ENCODE assay signal across 8 cellular contexts in the genomic region with DNA sequence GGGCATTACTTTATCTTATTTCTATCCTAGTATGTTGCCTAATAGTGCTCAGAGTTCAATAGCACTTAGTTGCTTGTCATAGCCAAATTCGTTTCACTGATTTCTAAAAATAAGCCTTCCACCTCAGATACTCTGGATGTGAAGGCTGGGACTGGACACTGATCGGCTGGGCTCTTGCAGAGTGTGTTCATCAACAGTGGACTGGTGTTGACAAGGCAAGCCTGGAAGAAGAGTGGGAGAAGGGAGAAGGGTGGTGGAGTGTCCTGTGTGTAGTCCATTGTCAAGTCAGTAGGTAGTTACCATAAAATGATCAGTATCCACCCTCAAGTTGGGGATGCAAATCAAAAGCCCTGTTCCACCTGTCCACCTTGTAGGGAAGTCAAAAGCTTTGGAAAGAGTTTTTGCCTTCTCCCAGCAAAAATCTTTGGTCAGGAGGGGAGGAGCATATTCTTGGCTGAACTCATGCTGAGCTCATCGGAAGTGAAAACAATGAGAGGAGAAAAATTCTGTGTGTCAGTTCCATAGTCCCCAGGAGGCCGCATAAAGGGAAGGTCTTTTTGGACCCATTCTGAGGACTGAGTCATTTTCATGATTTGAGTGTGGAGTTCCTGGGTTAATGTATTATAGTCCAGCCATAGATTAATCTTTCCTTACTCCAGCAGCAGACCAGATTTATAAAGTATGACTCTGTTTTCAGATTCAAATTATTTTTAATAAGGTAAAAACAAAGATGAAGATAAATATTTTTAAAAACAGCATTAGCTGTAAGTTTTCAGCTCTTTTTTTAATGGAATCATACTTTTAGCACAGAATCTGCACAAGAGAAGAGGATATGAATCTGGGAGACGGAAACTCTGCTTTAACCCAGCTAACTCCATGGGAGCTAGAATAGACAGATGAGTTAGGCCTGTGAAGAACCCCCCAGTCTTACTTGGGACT.
DNase-seq lines count a peak whose midpoint lies in the region; ATAC-seq and TF ChIP-seq lines count a peak whose summit lies in the region.

No MANE protein-coding gene starts in this region.

- H3K9me3 Mint-ChIP-seq in CD4-positive, alpha-beta T cell, result no peaks in the 10 kb centered on the region
- no peaks in the 10 kb centered on the region for H3K9me3 Mint-ChIP-seq in dendritic cell treated with granulocyte-macrophage colony-stimulating factor and Interleukin-4, amounts not matched to agents 40 ng/mL and 50 ng/mL, for 4 days

- H3K14ac ChIP-seq in trophoblast cell (ENCODE audit: low read length), result no peak overlapping the region

- no peak for TF ChIP-seq POLR2A in transverse colon (IDR thresholded peaks at IDR 0.05)

- no peak overlapping the region for H4K12ac ChIP-seq in trophoblast cell (ENCODE audit: low read depth, low read length)

- CTCF ChIA-PET in CD4-positive, alpha-beta T cell (lab: Charles Lee), result interaction anchor here (0.5 to 4.1 kb wide), 3 partner anchors 14 to 477 kb away, joined by 3 to 24 read pairs (median 3); no protein-coding TSS in a partner anchor

- no peak overlapping the region for H3K23ac ChIP-seq in trophoblast cell (ENCODE audit: low read length)

- H3K36me3 ChIP-seq in lower lobe of right lung, result peaks cover 39% of the 10 kb centered on the region
- peaks cover 0 to 16% (median 7%) of the 10 kb centered on the region in 4 donors for H3K36me3 ChIP-seq in transverse colon
- H3K36me3 ChIP-seq in trophoblast cell (ENCODE audit: control insufficient read depth in 1 of 2, insufficient read depth in 2 of 2, low read length in 2 of 2), result peaks cover 11 to 18% of the 10 kb centered on the region in 2 experiments

- no peak overlapping the region for H3K4me3 ChIP-seq in lower lobe of right lung
- H3K4me3 ChIP-seq in transverse colon, result no peak overlapping the region
- no peak overlapping the region for H3K4me3 ChIP-seq in trophoblast cell (ENCODE audit: low read depth, low read length)

- no peak overlapping the region for H2BK120ac ChIP-seq in trophoblast cell (ENCODE audit: insufficient read depth, low read length, poor library complexity)

- DNase-seq in CD4-positive, alpha-beta T cell, result no peak
- peak; percentile 86 for DNase-seq in NCI-H2029 treated with DMSO at 0.1 percent for 48 hours (lab: John Stamatoyannopoulos, UW)
- no peak for DNase-seq in lower lobe of right lung
- DNase-seq in transverse colon, result no peak
- DNase-seq in trophoblast cell, result no peak
- DNase-seq in HUDEP-2 (lab: John Stamatoyannopoulos, UW; ENCODE audit: unreplicated experiment in 76 of 76), result no peak
- no peak for DNase-seq in germinal center (ENCODE audit: low spot score)

- H3K4me1 Mint-ChIP-seq in CD4-positive, alpha-beta T cell (ENCODE audit: low read depth), result peaks cover 72% of the 10 kb centered on the region
- H3K4me1 Mint-ChIP-seq in dendritic cell treated with granulocyte-macrophage colony-stimulating factor and Interleukin-4, amounts not matched to agents 40 ng/mL and 50 ng/mL, for 4 days (ENCODE audit: low read depth), result peaks cover 40% of the 10 kb centered on the region

- H3K79me1 ChIP-seq in trophoblast cell (ENCODE audit: low read length), result no peaks in the 10 kb centered on the region

- POLR2A ChIA-PET in CD4-positive, alpha-beta T cell (lab: Charles Lee), result no interaction called here

- ATAC-seq in CD4-positive, alpha-beta T cell (ENCODE audit: poor library complexity), result no peak
- peak; percentile 37 to 51 for ATAC-seq in lower lobe of right lung

- no peak for TF ChIP-seq EP300 in transverse colon (IDR thresholded peaks at IDR 0.05; ENCODE audit: low read depth)

- no peak for TF ChIP-seq CTCF in CD4-positive, alpha-beta T cell (IDR thresholded peaks at IDR 0.05)
- TF ChIP-seq CTCF in lower lobe of right lung (IDR thresholded peaks at IDR 0.05), result no peak
- no peak for TF ChIP-seq CTCF in transverse colon (IDR thresholded peaks at IDR 0.05)

- H3K27ac Mint-ChIP-seq in CD4-positive, alpha-beta T cell, result peak overlapping the region; percentile 52
- peak overlapping the region; percentile 54 for H3K27ac Mint-ChIP-seq in dendritic cell treated with granulocyte-macrophage colony-stimulating factor and Interleukin-4, amounts not matched to agents 40 ng/mL and 50 ng/mL, for 4 days

- H2BK5ac ChIP-seq in trophoblast cell (ENCODE audit: low read depth, low read length, poor library complexity), result no peak overlapping the region

- no peak overlapping the region for H2AK5ac ChIP-seq in trophoblast cell (ENCODE audit: low read length)

- H4K8ac ChIP-seq in trophoblast cell (ENCODE audit: low read depth, low read length), result no peak overlapping the region

- peaks cover 85% of the 10 kb centered on the region for H3K36me3 Mint-ChIP-seq in CD4-positive, alpha-beta T cell (ENCODE audit: low read depth)
- peaks cover 56% of the 10 kb centered on the region for H3K36me3 Mint-ChIP-seq in dendritic cell treated with granulocyte-macrophage colony-stimulating factor and Interleukin-4, amounts not matched to agents 40 ng/mL and 50 ng/mL, for 4 days (ENCODE audit: low read depth)

- H3K18ac ChIP-seq in trophoblast cell (ENCODE audit: low read length), result no peak overlapping the region

- no peak overlapping the region for H3K9ac ChIP-seq in trophoblast cell (ENCODE audit: low read length)

- H4K91ac ChIP-seq in trophoblast cell (ENCODE audit: low read depth, low read length), result no peak overlapping the region

- no peak overlapping the region for H3K27ac ChIP-seq in CD4-positive, alpha-beta T cell (ENCODE audit: low read depth, low read length)
- H3K27ac ChIP-seq in lower lobe of right lung (peak overlapping the region; percentile 46), transverse colon (peak overlapping the region; percentile 57 to 68 (median 66)), trophoblast cell (ENCODE audit: low read depth, low read length) (no peak overlapping the region)

- H3K4me3 Mint-ChIP-seq in CD4-positive, alpha-beta T cell, result no peak overlapping the region
- no peak overlapping the region for H3K4me3 Mint-ChIP-seq in dendritic cell treated with granulocyte-macrophage colony-stimulating factor and Interleukin-4, amounts not matched to agents 40 ng/mL and 50 ng/mL, for 4 days

- intact Hi-C loops in CD4-positive, alpha-beta T cell (cut with DNase I, micrococcal nuclease), result no loop called here
- intact Hi-C loops in dendritic cell treated with granulocyte-macrophage colony-stimulating factor and Interleukin-4, amounts not matched to agents 40 ng/mL and 50 ng/mL, for 4 days (cut with micrococcal nuclease), result no loop called here
- intact Hi-C loops in lower lobe of right lung (cut with DNase I), result no loop called here
- intact Hi-C loops in transverse colon (cut with DNase I; ENCODE audit: low total_unique reads), result no loop called here

- no peak overlapping the region for H3K4me2 ChIP-seq in trophoblast cell (ENCODE audit: low read length)

- no peaks in the 10 kb centered on the region for H3K9me3 ChIP-seq in CD4-positive, alpha-beta T cell (ENCODE audit: control insufficient read depth, low read length)
- no peaks in the 10 kb centered on the region for H3K9me3 ChIP-seq in lower lobe of right lung
- no peaks in the 10 kb centered on the region for H3K9me3 ChIP-seq in transverse colon
- no peaks in the 10 kb centered on the region for H3K9me3 ChIP-seq in trophoblast cell (ENCODE audit: insufficient read depth, low read depth, low read length)

- H3K79me2 ChIP-seq in trophoblast cell (ENCODE audit: control insufficient read depth, insufficient read depth, low read length, poor library complexity), result no peaks in the 10 kb centered on the region

- H3K4ac ChIP-seq in trophoblast cell (ENCODE audit: low read depth, low read length), result no peak overlapping the region

- 43 to 50% methylated on average over 4 to 5 of the region's 5 CpGs for WGBS in transverse colon (ENCODE audit: low coverage in 1 of 2), 2 donors
- WGBS in trophoblast cell (ENCODE audit: extremely low coverage, insufficient coverage, insufficient read length), result no CpG with 5 or more reads among the region's 5 CpGs

- no peaks in the 10 kb centered on the region for H3K27me3 Mint-ChIP-seq in CD4-positive, alpha-beta T cell
- no peaks in the 10 kb centered on the region for H3K27me3 Mint-ChIP-seq in dendritic cell treated with granulocyte-macrophage colony-stimulating factor and Interleukin-4, amounts not matched to agents 40 ng/mL and 50 ng/mL, for 4 days

- no peak overlapping the region for H2BK12ac ChIP-seq in trophoblast cell (ENCODE audit: low read length)

- H3K27me3 ChIP-seq in CD4-positive, alpha-beta T cell (ENCODE audit: control insufficient read depth, insufficient read depth, low read length), result no peaks in the 10 kb centered on the region
- H3K27me3 ChIP-seq in lower lobe of right lung (ENCODE audit: low read depth) (no peaks in the 10 kb centered on the region), transverse colon (no peaks in the 10 kb centered on the region), trophoblast cell (ENCODE audit: insufficient read depth, low read length) (no peaks in the 10 kb centered on the region)

- no peak overlapping the region for H2AFZ ChIP-seq in trophoblast cell (ENCODE audit: insufficient read depth, low read length, poor library complexity)

- H3K4me1 ChIP-seq in lower lobe of right lung (peaks cover 65% of the 10 kb centered on the region), transverse colon (peaks cover 22 to 45% (median 38%) of the 10 kb centered on the region in 4 donors), trophoblast cell (ENCODE audit: control insufficient read depth in 1 of 2, insufficient read depth in 2 of 2, low read length in 2 of 2) (peaks cover 6 to 7% of the 10 kb centered on the region in 2 experiments)

- in situ Hi-C loops in transverse colon (cut with MboI; ENCODE audit: low pct_ligation_motif_present in 1 of 4, low pct_unique_long_range_greater_than_20kb in 1 of 4, low sequenced_read_pairs in 3 of 4), result no loop called here

Comparison
In these comparisons a context has a peak if more than half of its experiments do, and no peak if none do; other contexts are left out.
1. H3K27ac ChIP-seq: peak in lower lobe of right lung (single experiment) and transverse colon (4 of 4); none in CD4-positive, alpha-beta T cell (single experiment) and trophoblast cell (single experiment).